In genomic region chr10:62818426-62819011, GRCh38 we compare ENCODE assay signal across 8 cellular contexts. TPM values are rescaled to one million over a fixed set of nuclear protein-coding genes. Genes with fewer than 3 reads are reported as not detected.
A peak's percentile ranks its signal among the peaks of the same experiment; 100 is the strongest.
DNase-seq lines count a peak whose midpoint lies in the region; ATAC-seq, FAIRE-seq and TF ChIP-seq lines count a peak whose summit lies in the region.

No MANE protein-coding gene starts in this region.

- DNase-seq in GM19239 (ENCODE audit: insufficient read length, low spot score) (no peak), NCI-H1048 (lab: John Stamatoyannopoulos, UW) (no peak)

- WGBS in gastroesophageal sphincter (ENCODE audit: low coverage in 1 of 2), 2 donors, result 2 to 3% methylated on average over 9 to 20 of the region's 65 CpGs

- no peak overlapping the region for H3K9ac ChIP-seq in duodenal mucosa (ENCODE audit: low read depth in 1 of 2, low read length in 2 of 2)
- peak overlapping the region in 2 of 5 donors; percentile 12 to 85 for H3K9ac ChIP-seq in subcutaneous abdominal adipose tissue (ENCODE audit: low read length in 5 of 5)

- FAIRE-seq in GM19239 (lab: Jason Lieb, UNC), result peak; percentile 72

- H3K27me3 ChIP-seq in duodenal mucosa (ENCODE audit: control insufficient read depth in 1 of 2, insufficient read depth in 2 of 2, low read length in 2 of 2), result peaks cover 47 to 53% of the 10 kb centered on the region in 2 donors
- H3K27me3 ChIP-seq in muscle layer of duodenum (ENCODE audit: low read depth, low read length), result peaks cover 26% of the 10 kb centered on the region
- H3K27me3 ChIP-seq in subcutaneous abdominal adipose tissue (ENCODE audit: control insufficient read depth in 5 of 5, insufficient read depth in 4 of 5, low read length in 5 of 5), result peaks cover 10 to 35% (median 33%) of the 10 kb centered on the region in 5 donors
- H3K27me3 ChIP-seq in gastroesophageal sphincter, result peaks cover 74% of the 10 kb centered on the region

- H3K36me3 ChIP-seq in duodenal mucosa (ENCODE audit: control insufficient read depth in 1 of 2, insufficient read depth in 2 of 2, low read length in 2 of 2), result no peaks in the 10 kb centered on the region
- H3K36me3 ChIP-seq in muscle layer of duodenum (ENCODE audit: control insufficient read depth in 1 of 2, insufficient read depth in 2 of 2, low read length in 2 of 2), result no peaks in the 10 kb centered on the region
- no peaks in the 10 kb centered on the region for H3K36me3 ChIP-seq in subcutaneous abdominal adipose tissue (ENCODE audit: control insufficient read depth in 5 of 5, insufficient read depth in 5 of 5, low read length in 5 of 5)
- no peaks in the 10 kb centered on the region for H3K36me3 ChIP-seq in gastroesophageal sphincter

- peak overlapping the region; percentile 75 for H3K4me3 ChIP-seq in WI38 (ENCODE audit: low read depth, low read length)
- peak overlapping the region; percentile 76 to 81 for H3K4me3 ChIP-seq in duodenal mucosa (ENCODE audit: low read depth in 1 of 2, low read length in 2 of 2)
- peak overlapping the region; percentile 79 to 96 for H3K4me3 ChIP-seq in muscle layer of duodenum (ENCODE audit: low read depth in 1 of 2, low read length in 2 of 2)
- peak overlapping the region; percentile 48 to 93 (median 79) for H3K4me3 ChIP-seq in subcutaneous abdominal adipose tissue (ENCODE audit: low read depth in 1 of 5, low read length in 5 of 5)
- H3K4me3 ChIP-seq in gastroesophageal sphincter, result peak overlapping the region in 1 of 2 donors; percentile 87

- H3K4me1 ChIP-seq in duodenal mucosa (ENCODE audit: control insufficient read depth in 1 of 2, insufficient read depth in 2 of 2, low read length in 2 of 2) (peaks cover 25 to 31% of the 10 kb centered on the region in 2 donors), muscle layer of duodenum (ENCODE audit: control insufficient read depth in 1 of 2, insufficient read depth in 2 of 2, low read length in 2 of 2) (peaks cover 3 to 31% of the 10 kb centered on the region in 2 donors), subcutaneous abdominal adipose tissue (ENCODE audit: control insufficient read depth in 5 of 5, insufficient read depth in 5 of 5, low read length in 5 of 5) (peaks cover 0 to 42% (median 39%) of the 10 kb centered on the region in 5 donors), gastroesophageal sphincter (peaks cover 0 to 45% (median 35%) of the 10 kb centered on the region in 3 donors)

- H3K27ac ChIP-seq in duodenal mucosa (ENCODE audit: low read depth, low read length), result no peak overlapping the region
- no peak overlapping the region for H3K27ac ChIP-seq in muscle layer of duodenum (ENCODE audit: low read length)
- H3K27ac ChIP-seq in subcutaneous abdominal adipose tissue (ENCODE audit: low read depth, low read length), result peak overlapping the region; percentile 88
- peak overlapping the region in 1 of 4 donors; percentile 91 for H3K27ac ChIP-seq in gastroesophageal sphincter

- ATAC-seq in gastroesophageal sphincter (no peak), HG03565 (IDR thresholded peaks at IDR 0.05; ENCODE audit: unreplicated experiment) (no peak)

- TF ChIP-seq POLR2A in gastroesophageal sphincter (IDR thresholded peaks at IDR 0.05), result no peak

- H3K9me3 ChIP-seq in duodenal mucosa (ENCODE audit: control insufficient read depth in 1 of 2, low read length in 2 of 2) (no peaks in the 10 kb centered on the region), muscle layer of duodenum (ENCODE audit: control insufficient read depth in 1 of 2, low read length in 2 of 2) (no peaks in the 10 kb centered on the region), subcutaneous abdominal adipose tissue (ENCODE audit: control insufficient read depth in 5 of 5, low read length in 5 of 5) (no peaks in the 10 kb centered on the region), gastroesophageal sphincter (no peaks in the 10 kb centered on the region)

- no peak for TF ChIP-seq EP300 in gastroesophageal sphincter (IDR thresholded peaks at IDR 0.05)

- TF ChIP-seq CTCF in WI38 (IDR thresholded peaks at IDR 0.05; ENCODE audit: low read depth, low read length), result no peak
- TF ChIP-seq CTCF in gastroesophageal sphincter (IDR thresholded peaks at IDR 0.05), result no peak

RNA-seq across cellular contexts. Expression of gene EGR2, which starts 2.4 kb away (rescaled TPM):
- total RNA-seq in gastroesophageal sphincter, result 1 to 10 TPM in 2 of 4 donors, under 1 TPM in 2; 0.52 to 1.3 (median 1.1) TPM

RNA-seq across cellular contexts. Expression of gene ADO, which starts 14.0 kb away (rescaled TPM):
- 10 to 100 TPM; 20.2 to 28.9 (median 22.5) TPM for total RNA-seq in gastroesophageal sphincter
